ENCODE assay signal across 1 cellular context in genomic region chr9:110977259-110977709, GRCh38.
TF ChIP-seq lines count a peak whose summit lies in the region.

No MANE protein-coding gene starts in this region.

TF ChIP-seq in GM23338, 12 proteins besides CTCF, POLR2A, EP300 and RAD21 (continued from another document):
- TF ChIP-seq ZNF462 (CRISPR knock-in tag; IDR thresholded peaks at IDR 0.05) (no peak), ETS1 (IDR thresholded peaks at IDR 0.05) (no peak)
TF ChIP-seq in GM23338: peak in this region for 0.
